Comparison of ENCODE assay signal across 28 cellular contexts in genomic region chr13:113851826-113852535, GRCh38. TPM values are rescaled to one million over a fixed set of nuclear protein-coding genes. Genes with fewer than 3 reads are reported as not detected.
DNase-seq lines count a peak whose midpoint lies in the region; ATAC-seq and TF ChIP-seq lines count a peak whose summit lies in the region.
"Had no signal": no experiment of that assay in that cellular context is flagged by ENCODE, and none has a peak within 500 bp of the region (broad histone marks: within the 10 kb centered on the region; RNA-seq: fewer than 3 reads in every experiment).

No MANE protein-coding gene starts in this region.

- H3K79me1 ChIP-seq in mesenchymal stem cell (replicated peaks; ENCODE audit: low read length, poor library complexity, severe bottlenecking), result peaks cover 9% of the 10 kb centered on the region

- TF ChIP-seq CTCF in WTC11 (IDR thresholded peaks at IDR 0.05) (no peak), uterus (IDR thresholded peaks at IDR 0.05) (no peak)

- no peak for TF ChIP-seq POLR2A in uterus (IDR thresholded peaks at IDR 0.05)

- no peak overlapping the region for H3K27ac Mint-ChIP-seq in WTC11
- H3K27ac Mint-ChIP-seq: activated CD4-positive, alpha-beta T cell treated with anti-CD3 and anti-CD28 coated beads, Interleukin-2, amount 10 ng/mL, durations not matched to agents 7 days and 5 days; activated naive CD8-positive, alpha-beta T cell; effector memory CD8-positive, alpha-beta T cell; T-cell had no signal

- no peak overlapping the region for H3K4me3 ChIP-seq in mesenchymal stem cell (ENCODE audit: insufficient read depth in 1 of 2, low read depth in 1 of 2, low read length in 2 of 2)
- no peak overlapping the region for H3K4me3 ChIP-seq in uterus
- H3K4me3 ChIP-seq: MG63, smooth muscle cell, stomach had no signal

- no peak overlapping the region for H3K4ac ChIP-seq in mesenchymal stem cell (ENCODE audit: low read depth in 1 of 2, low read length in 2 of 2)

- POLR2A ChIA-PET in WTC11 (lab: Charles Lee), result no interaction called here

- H3K23ac ChIP-seq in mesenchymal stem cell (ENCODE audit: low read length in 2 of 2), result no peak overlapping the region

- H4K91ac ChIP-seq in mesenchymal stem cell (ENCODE audit: low read length), result no peak overlapping the region

- no peak overlapping the region for H2BK120ac ChIP-seq in mesenchymal stem cell (ENCODE audit: low read depth, low read length)

- H4K8ac ChIP-seq in mesenchymal stem cell (ENCODE audit: low read length), result no peak overlapping the region

- no peaks in the 10 kb centered on the region for H3K36me3 Mint-ChIP-seq in WTC11
- H3K36me3 Mint-ChIP-seq: activated naive CD8-positive, alpha-beta T cell; T-cell had no signal

- peak; percentile 9 for DNase-seq in activated naive CD4-positive, alpha-beta T cell treated with anti-CD3 and anti-CD28 coated beads, Interleukin-2, amount 50 U/mL, for 16 hours
- DNase-seq in activated naive CD4-positive, alpha-beta T cell treated with Interleukin-2 at 50 U/mL for 16 hours, result no peak
- DNase-seq in WTC11 (ENCODE audit: low spot score) (peak; percentile 8), mesenchymal stem cell (no peak), uterus (peak; percentile 11 to 12), HCEC 1CT (no peak), middle frontal gyrus (ENCODE audit: extremely low spot score, low spot score) (no peak)
- DNase-seq: ACHN; activated CD4-positive, alpha-beta T cell treated with anti-CD3 and anti-CD28 coated beads, Interleukin-2, amount 10 ng/mL, durations not matched to agents 7 days and 5 days; activated T-cell treated with anti-CD3 and anti-CD28 coated beads, Interleukin-2, amount 50 U/mL, for 4 hours; DMS 273 treated with DMSO at 0.1 percent for 48 hours; effector memory CD8-positive, alpha-beta T cell; GDM1; glutamatergic neuron; MG63; midbrain; NCI-H1694; NCI-H69; SHP77 treated with DMSO at 0.1 percent for 48 hours; stimulated activated CD4-positive, alpha-beta T cell treated with anti-CD3 and anti-CD28 coated beads, Interleukin-4, amount 100 ng/mL, for 24 hours; stomach had no signal

- CTCF ChIA-PET in WTC11 (lab: Charles Lee), result no interaction called here

- H3K18ac ChIP-seq in mesenchymal stem cell (ENCODE audit: low read depth in 1 of 2, low read length in 2 of 2), result peak overlapping the region in 1 of 2 experiments; percentile 16

- no peak overlapping the region for H2AFZ ChIP-seq in mesenchymal stem cell (ENCODE audit: low read depth, low read length)

- no peak overlapping the region for H2BK5ac ChIP-seq in mesenchymal stem cell (ENCODE audit: low read depth, low read length, poor library complexity, severe bottlenecking)

- H2BK12ac ChIP-seq in mesenchymal stem cell (ENCODE audit: low read length in 2 of 2), result peak overlapping the region in 1 of 2 experiments; percentile 15

- H3K4me1 ChIP-seq in mesenchymal stem cell (ENCODE audit: control insufficient read depth, insufficient read depth, low read depth, low read length) (peaks cover 60% of the 10 kb centered on the region), uterus (peaks cover 21 to 56% of the 10 kb centered on the region in 2 donors)

- H3K4me1 Mint-ChIP-seq in WTC11, result peaks cover 20% of the 10 kb centered on the region

- 94% methylated on average over 22 of the region's 23 CpGs for WGBS in mesenchymal stem cell

- H3K27me3 ChIP-seq in mesenchymal stem cell (ENCODE audit: control insufficient read depth in 1 of 2, insufficient read depth in 1 of 2, low read length in 2 of 2) (no peaks in the 10 kb centered on the region), uterus (no peaks in the 10 kb centered on the region)
- H3K27me3 ChIP-seq: MG63, stomach had no signal

- peak overlapping the region; percentile 70 for H2BK15ac ChIP-seq in mesenchymal stem cell (ENCODE audit: low read depth, poor library complexity, severe bottlenecking)

- no peak overlapping the region for H3K4me3 Mint-ChIP-seq in WTC11
- H3K4me3 Mint-ChIP-seq: activated CD4-positive, alpha-beta T cell treated with anti-CD3 and anti-CD28 coated beads, Interleukin-2, amount 10 ng/mL, durations not matched to agents 7 days and 5 days; activated naive CD8-positive, alpha-beta T cell; activated T-cell treated with anti-CD3 and anti-CD28 coated beads, Interleukin-2, amount 50 U/mL, for 4 hours; effector memory CD8-positive, alpha-beta T cell; neural crest cell; T-cell had no signal

- H3K27me3 Mint-ChIP-seq in WTC11 (ENCODE audit: low read depth), result no peaks in the 10 kb centered on the region
- H3K27me3 Mint-ChIP-seq: effector memory CD8-positive, alpha-beta T cell had no signal

- no peaks in the 10 kb centered on the region for H3K9me3 Mint-ChIP-seq in WTC11
- H3K9me3 Mint-ChIP-seq: activated CD4-positive, alpha-beta T cell treated with anti-CD3 and anti-CD28 coated beads, Interleukin-2, amount 10 ng/mL, durations not matched to agents 7 days and 5 days; activated T-cell treated with anti-CD3 and anti-CD28 coated beads, Interleukin-2, amount 50 U/mL, for 4 hours; effector memory CD8-positive, alpha-beta T cell; neural crest cell; T-cell had no signal

- peaks cover 47 to 61% of the 10 kb centered on the region in 2 experiments for H3K36me3 ChIP-seq in mesenchymal stem cell (ENCODE audit: control insufficient read depth in 1 of 2, insufficient read depth in 2 of 2, low read depth in 1 of 2, low read length in 2 of 2)
- H3K36me3 ChIP-seq in uterus, result no peaks in the 10 kb centered on the region

- H3K14ac ChIP-seq in mesenchymal stem cell (ENCODE audit: low read length in 2 of 2), result no peak overlapping the region

- intact Hi-C loops in uterus (cut with DNase I; ENCODE audit: low total_unique reads), result no loop called here

- H3K27ac ChIP-seq in mesenchymal stem cell (ENCODE audit: low read length, poor library complexity, severe bottlenecking) (no peak overlapping the region), uterus (peak overlapping the region; percentile 62 to 85)
- H3K27ac ChIP-seq: HL-60 had no signal

- no peaks in the 10 kb centered on the region for H3K9me3 ChIP-seq in mesenchymal stem cell (ENCODE audit: control insufficient read depth, low read length)
- H3K9me3 ChIP-seq in uterus, result no peaks in the 10 kb centered on the region
- H3K9me3 ChIP-seq: stomach had no signal

- ATAC-seq in WTC11 (no peak), HG03432 (IDR thresholded peaks at IDR 0.05; ENCODE audit: unreplicated experiment) (no peak)
- ATAC-seq: activated T-cell treated with anti-CD3 and anti-CD28 coated beads, Interleukin-2, amount 50 U/mL, for 4 hours; effector memory CD8-positive, alpha-beta T cell; left colon; T-cell had no signal

- no peak overlapping the region for H3K9ac ChIP-seq in mesenchymal stem cell (ENCODE audit: low read length)

- H2AK5ac ChIP-seq in mesenchymal stem cell (ENCODE audit: low read length, severe bottlenecking), result peak overlapping the region; percentile 33

- H3K4me2 ChIP-seq in mesenchymal stem cell (ENCODE audit: low read length, poor library complexity, severe bottlenecking), result no peak overlapping the region
- H3K4me2 ChIP-seq: smooth muscle cell had no signal

TF ChIP-seq in WTC11, 78 proteins besides CTCF, POLR2A, EP300 and RAD21 (continues in another document):
- TF ChIP-seq RELA (CRISPR knock-in tag; IDR thresholded peaks at IDR 0.05; ENCODE audit: borderline replicate concordance), result no peak
- no peak for TF ChIP-seq TEAD1 (CRISPR knock-in tag; IDR thresholded peaks at IDR 0.05)
- no peak for TF ChIP-seq GTF2I (CRISPR knock-in tag; conservative IDR thresholded peaks at IDR 0.05)
- no peak for TF ChIP-seq TEAD4 (CRISPR knock-in tag; IDR thresholded peaks at IDR 0.05)
- TF ChIP-seq RORB (CRISPR knock-in tag; IDR thresholded peaks at IDR 0.05), result no peak
- TF ChIP-seq ARID4B (CRISPR knock-in tag; IDR thresholded peaks at IDR 0.05; ENCODE audit: borderline replicate concordance), result no peak
- TF ChIP-seq MLX (CRISPR knock-in tag; IDR thresholded peaks at IDR 0.05), result no peak
- no peak for TF ChIP-seq ZNF121 (CRISPR knock-in tag; IDR thresholded peaks at IDR 0.05)
- no peak for TF ChIP-seq ZNF396 (CRISPR knock-in tag; IDR thresholded peaks at IDR 0.05; ENCODE audit: borderline replicate concordance)
- no peak for TF ChIP-seq IRF2 (CRISPR knock-in tag; IDR thresholded peaks at IDR 0.05; ENCODE audit: borderline replicate concordance, low read depth)

RNA-seq across cellular contexts. Expression of gene GAS6, which starts 11.9 kb away (rescaled TPM):
- 29.4 to 33.7 TPM (median 33.7 TPM) in 3 replicates for total RNA-seq in WTC11 (2021)
- 126 TPM for polyA plus RNA-seq in mesenchymal stem cell (2013, experiment 1 of 2)
- polyA plus RNA-seq in mesenchymal stem cell (2013, experiment 2 of 2), result 127 TPM
- total RNA-seq in uterus, result 100 to 1,000 TPM; 128 to 287 (median 199) TPM

Comparison
In these comparisons a context has a peak if more than half of its experiments do, and no peak if none do; other contexts are left out.
1. DNase-seq: peak in activated naive CD4-positive, alpha-beta T cell treated with anti-CD3 and anti-CD28 coated beads, Interleukin-2, amount 50 U/mL, for 16 hours (single experiment), WTC11 (single experiment) and uterus (2 of 2); none in activated naive CD4-positive, alpha-beta T cell treated with Interleukin-2 at 50 U/mL for 16 hours (single experiment), mesenchymal stem cell (single experiment), HCEC 1CT (single experiment) and middle frontal gyrus (single experiment).